8 cellular contexts compared by ENCODE assay signal in genomic region chr5:1380011-1380817, GRCh38. TPM values are rescaled to one million over a fixed set of nuclear protein-coding genes. Genes with fewer than 3 reads are reported as not detected.
A peak's percentile ranks its signal among the peaks of the same experiment; 100 is the strongest.
DNase-seq lines count a peak whose midpoint lies in the region; ATAC-seq lines count a peak whose summit lies in the region.

No MANE protein-coding gene starts in this region.

- H3K9ac ChIP-seq in adipocyte (ENCODE audit: low read length): no peak overlapping the region

- ATAC-seq in GM18517 (IDR thresholded peaks at IDR 0.05; ENCODE audit: unreplicated experiment) (peak; percentile 63), HG02973 (IDR thresholded peaks at IDR 0.05; ENCODE audit: unreplicated experiment) (peak; percentile 72)

- H3K9me3 ChIP-seq in adipocyte (ENCODE audit: control insufficient read depth, low read length): no peaks in the 10 kb centered on the region

- H3K4me3 ChIP-seq in adipocyte (ENCODE audit: low read length): peak overlapping the region; percentile 17

- peaks cover 51% of the 10 kb centered on the region for H3K27me3 ChIP-seq in adipocyte (replicated peaks; ENCODE audit: control insufficient read depth, insufficient read depth, low read length)

- H3K36me3 ChIP-seq in adipocyte (ENCODE audit: control insufficient read depth, insufficient read depth, low read length, severe bottlenecking): no peaks in the 10 kb centered on the region

- H3K4me1 ChIP-seq in adipocyte (ENCODE audit: control insufficient read depth, insufficient read depth, low read length): peaks cover 12% of the 10 kb centered on the region

- DNase-seq in T follicular helper cell (ENCODE audit: low read depth): peak; percentile 37
- DNase-seq in adipocyte (ENCODE audit: low read depth): peak; percentile 24
- DNase-seq in iris pigment epithelial cell (ENCODE audit: low read depth): peak; percentile 28
- peak; percentile 3 to 46 (median 14) for DNase-seq in stimulated activated CD4-positive, alpha-beta T cell treated with anti-CD3 and anti-CD28 coated beads, TNF-alpha, amount 100 ng/mL, for 24 hours (ENCODE audit: low read depth in 3 of 3)
- no peak for DNase-seq in cortex of kidney (lab: John Stamatoyannopoulos, UW)
- DNase-seq in H4 (ENCODE audit: low spot score): no peak

RNA-seq across cellular contexts. Expression of gene CLPTM1L, which starts 35.3 kb away (rescaled TPM):
- total RNA-seq in H4 (2014; rRNA removed; shearing (Covaris generic)): 196 and 214 TPM in 2 replicates

Comparison
In these comparisons a context has a peak if more than half of its experiments do, and no peak if none do; other contexts are left out.
1. DNase-seq: peak in T follicular helper cell (single experiment), adipocyte (single experiment), iris pigment epithelial cell (single experiment) and stimulated activated CD4-positive, alpha-beta T cell treated with anti-CD3 and anti-CD28 coated beads, TNF-alpha, amount 100 ng/mL, for 24 hours (3 of 3); none in cortex of kidney (single experiment) and H4 (single experiment).